Comparison of ENCODE assay signal across 1 cellular context in the genomic region with DNA sequence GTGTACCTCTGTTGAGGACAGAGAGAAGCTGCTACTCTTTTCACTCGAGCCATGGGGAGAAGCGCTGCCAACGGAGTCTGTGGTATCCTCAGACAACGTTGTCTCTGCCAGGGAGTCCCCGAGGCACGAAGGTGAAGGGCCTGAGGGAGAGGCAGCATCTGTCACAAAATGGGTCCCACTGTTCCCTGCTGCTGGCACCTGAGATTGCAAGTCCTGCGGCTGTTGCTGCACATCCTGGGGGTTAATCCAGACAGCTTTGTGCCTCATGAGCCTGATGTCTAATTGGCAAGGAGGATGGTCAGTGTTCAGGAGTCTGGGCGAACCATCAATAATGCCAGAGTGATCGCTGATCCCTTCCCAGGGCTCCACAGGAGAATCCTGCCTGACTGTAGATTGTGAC.
TF ChIP-seq lines count a peak whose summit lies in the region.

No MANE protein-coding gene starts in this region.

TF ChIP-seq in H1, 55 proteins besides CTCF, POLR2A, EP300 and RAD21:
- no peak for TF ChIP-seq POU5F1 (IDR thresholded peaks at IDR 0.05; ENCODE audit: low read depth, low read length)
- TF ChIP-seq CEBPB (IDR thresholded peaks at IDR 0.05; ENCODE audit: low read depth, low read length) = no peak
- no peak for TF ChIP-seq BRCA1 (IDR thresholded peaks at IDR 0.05; ENCODE audit: low read depth, low read length)
- TF ChIP-seq, protein P1, sequence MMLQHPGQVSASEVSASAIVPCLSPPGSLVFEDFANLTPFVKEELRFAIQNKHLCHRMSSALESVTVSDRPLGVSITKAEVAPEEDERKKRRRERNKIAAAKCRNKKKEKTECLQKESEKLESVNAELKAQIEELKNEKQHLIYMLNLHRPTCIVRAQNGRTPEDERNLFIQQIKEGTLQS (IDR thresholded peaks at IDR 0.05; ENCODE audit: insufficient read depth, low read depth, low read length) = no peak
- TF ChIP-seq, protein P2, sequence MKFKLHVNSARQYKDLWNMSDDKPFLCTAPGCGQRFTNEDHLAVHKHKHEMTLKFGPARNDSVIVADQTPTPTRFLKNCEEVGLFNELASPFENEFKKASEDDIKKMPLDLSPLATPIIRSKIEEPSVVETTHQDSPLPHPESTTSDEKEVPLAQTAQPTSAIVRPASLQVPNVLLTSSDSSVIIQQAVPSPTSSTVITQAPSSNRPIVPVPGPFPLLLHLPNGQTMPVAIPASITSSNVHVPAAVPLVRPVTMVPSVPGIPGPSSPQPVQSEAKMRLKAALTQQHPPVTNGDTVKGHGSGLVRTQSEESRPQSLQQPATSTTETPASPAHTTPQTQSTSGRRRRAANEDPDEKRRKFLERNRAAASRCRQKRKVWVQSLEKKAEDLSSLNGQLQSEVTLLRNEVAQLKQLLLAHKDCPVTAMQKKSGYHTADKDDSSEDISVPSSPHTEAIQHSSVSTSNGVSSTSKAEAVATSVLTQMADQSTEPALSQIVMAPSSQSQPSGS (IDR thresholded peaks at IDR 0.05; ENCODE audit: low read length) = no peak
- TF ChIP-seq BCL11A (IDR thresholded peaks at IDR 0.05; ENCODE audit: low read depth in 2 of 2, low read length in 2 of 2) = no peak
- TF ChIP-seq MAFK (IDR thresholded peaks at IDR 0.05; ENCODE audit: low read depth, low read length) = no peak
- no peak for TF ChIP-seq JUN (IDR thresholded peaks at IDR 0.05; ENCODE audit: low read depth, low read length)
- no peak for TF ChIP-seq KDM1A (IDR thresholded peaks at IDR 0.05; ENCODE audit: borderline replicate concordance, low read length)
- no peak for TF ChIP-seq NANOG (IDR thresholded peaks at IDR 0.05; ENCODE audit: insufficient read depth, low read depth, low read length, poor library complexity, severe bottlenecking)
- TF ChIP-seq SP2 (IDR thresholded peaks at IDR 0.05; ENCODE audit: low read length) = no peak
